ENCODE assay signal across 8 cellular contexts in genomic region chr6:137389150-137389664, GRCh38.
DNase-seq lines count a peak whose midpoint lies in the region; ATAC-seq and TF ChIP-seq lines count a peak whose summit lies in the region.

No MANE protein-coding gene starts in this region.

- TF ChIP-seq EP300 in ovary (IDR thresholded peaks at IDR 0.05) = no peak

- peak overlapping the region; percentile 4 for H3K27ac ChIP-seq in CD8-positive, alpha-beta T cell (ENCODE audit: low read depth, low read length)
- no peak overlapping the region for H3K27ac ChIP-seq in ovary

- TF ChIP-seq POLR2A in ovary (IDR thresholded peaks at IDR 0.05) = no peak

- POLR2A ChIA-PET in CD8-positive, alpha-beta T cell (lab: Charles Lee) = interaction anchor here (1.1 to 1.7 kb wide), 2 partner anchors 14 to 26 kb away, joined by 3 to 5 read pairs; no protein-coding TSS in a partner anchor

- no peak overlapping the region for H3K4me3 ChIP-seq in CD8-positive, alpha-beta T cell (ENCODE audit: low read depth, low read length)
- H3K4me3 ChIP-seq in ovary = no peak overlapping the region

- ATAC-seq in CD8-positive, alpha-beta T cell = peak; percentile 96
- ATAC-seq in HG02610 (IDR thresholded peaks at IDR 0.05; ENCODE audit: unreplicated experiment) = peak; percentile 89

- peaks cover 2% of the 10 kb centered on the region for H3K9me3 Mint-ChIP-seq in CD8-positive, alpha-beta T cell
- no peaks in the 10 kb centered on the region for H3K9me3 Mint-ChIP-seq in progenitor cell of endocrine pancreas (ENCODE audit: low read depth)

- H3K36me3 Mint-ChIP-seq in CD8-positive, alpha-beta T cell = peaks cover 4% of the 10 kb centered on the region
- no peaks in the 10 kb centered on the region for H3K36me3 Mint-ChIP-seq in progenitor cell of endocrine pancreas (ENCODE audit: insufficient read depth)

- WGBS in ovary, 3 donors = 20 to 43% (median 21%) methylated on average over 6 of the region's 6 CpGs

- H3K27me3 ChIP-seq in CD8-positive, alpha-beta T cell (ENCODE audit: insufficient read depth, low read length) = no peaks in the 10 kb centered on the region
- no peaks in the 10 kb centered on the region for H3K27me3 ChIP-seq in ovary

- CTCF ChIA-PET in CD8-positive, alpha-beta T cell (lab: Charles Lee) = interaction anchor here (0.6 to 4.4 kb wide), 2 partner anchors 47 to 315 kb away, joined by 3 to 17 read pairs; no protein-coding TSS in a partner anchor

- peak; percentile 12 to 81 (median 65) for DNase-seq in CD8-positive, alpha-beta T cell
- DNase-seq in SIG-M5 (lab: John Stamatoyannopoulos, UW) (peak; percentile 74), progenitor cell of endocrine pancreas (ENCODE audit: low spot score, unreplicated experiment) (no peak), GM03348 (ENCODE audit: low spot score) (no peak), ovary (no peak)
- DNase-seq in activated gamma-delta T cell treated with anti-CD3 and anti-CD28 coated beads, Interleukin-2, amount 50 U/mL, for 16 hours (ENCODE audit: low read depth) = peak; percentile 71
- DNase-seq in stimulated activated CD4-positive, alpha-beta T cell treated with anti-CD3 and anti-CD28 coated beads, Interleukin-12 subunit alpha, Interleukin-12 subunit beta, amount 100 ng/mL, for 4 hours = peak; percentile 51

- peaks cover 35% of the 10 kb centered on the region for H3K4me1 ChIP-seq in CD8-positive, alpha-beta T cell (ENCODE audit: insufficient read depth, low read length)
- H3K4me1 ChIP-seq in ovary (ENCODE audit: insufficient read depth) = no peaks in the 10 kb centered on the region

- TF ChIP-seq CTCF in CD8-positive, alpha-beta T cell (IDR thresholded peaks at IDR 0.05) = no peak
- TF ChIP-seq CTCF in progenitor cell of endocrine pancreas (IDR thresholded peaks at IDR 0.05; ENCODE audit: unreplicated experiment) (no peak), ovary (IDR thresholded peaks at IDR 0.05) (no peak)

- peak overlapping the region; percentile 84 for H3K27ac Mint-ChIP-seq in CD8-positive, alpha-beta T cell
- no peak overlapping the region for H3K27ac Mint-ChIP-seq in progenitor cell of endocrine pancreas

- H3K4me3 Mint-ChIP-seq in CD8-positive, alpha-beta T cell = peak overlapping the region; percentile 67
- no peak overlapping the region for H3K4me3 Mint-ChIP-seq in progenitor cell of endocrine pancreas (ENCODE audit: low read depth)

- intact Hi-C loops in CD8-positive, alpha-beta T cell (cut with DNase I, micrococcal nuclease) = loop anchor here (1.0 to 5.0 kb wide), 4 partner anchors 16 to 37 kb away; no protein-coding TSS in a partner anchor
- intact Hi-C loops in ovary (cut with DNase I) = loop anchor here in 1 of 4 donors (5.0 kb wide), 1 partner anchor 53 kb away; no protein-coding TSS in a partner anchor

- no peaks in the 10 kb centered on the region for H3K9me3 ChIP-seq in CD8-positive, alpha-beta T cell (ENCODE audit: low read length)
- no peaks in the 10 kb centered on the region for H3K9me3 ChIP-seq in ovary

- H3K27me3 Mint-ChIP-seq in CD8-positive, alpha-beta T cell (ENCODE audit: low read depth) = no peaks in the 10 kb centered on the region
- H3K27me3 Mint-ChIP-seq in progenitor cell of endocrine pancreas = peaks cover 6% of the 10 kb centered on the region

- H3K4me1 Mint-ChIP-seq in CD8-positive, alpha-beta T cell (ENCODE audit: low read depth) = peaks cover 73% of the 10 kb centered on the region
- no peaks in the 10 kb centered on the region for H3K4me1 Mint-ChIP-seq in progenitor cell of endocrine pancreas (ENCODE audit: low read depth)

- no peaks in the 10 kb centered on the region for H3K36me3 ChIP-seq in CD8-positive, alpha-beta T cell (ENCODE audit: insufficient read depth, low read length)
- no peaks in the 10 kb centered on the region for H3K36me3 ChIP-seq in ovary

Comparison
In these comparisons a context has a peak if more than half of its experiments do, and no peak if none do; other contexts are left out.
1. DNase-seq: peak in CD8-positive, alpha-beta T cell (7 of 7), SIG-M5 (single experiment), activated gamma-delta T cell treated with anti-CD3 and anti-CD28 coated beads, Interleukin-2, amount 50 U/mL, for 16 hours (single experiment) and stimulated activated CD4-positive, alpha-beta T cell treated with anti-CD3 and anti-CD28 coated beads, Interleukin-12 subunit alpha, Interleukin-12 subunit beta, amount 100 ng/mL, for 4 hours (single experiment); none in progenitor cell of endocrine pancreas (single experiment), GM03348 (single experiment) and ovary (0 of 5).